ENCODE assay signal across 8 cellular contexts in the genomic region with DNA sequence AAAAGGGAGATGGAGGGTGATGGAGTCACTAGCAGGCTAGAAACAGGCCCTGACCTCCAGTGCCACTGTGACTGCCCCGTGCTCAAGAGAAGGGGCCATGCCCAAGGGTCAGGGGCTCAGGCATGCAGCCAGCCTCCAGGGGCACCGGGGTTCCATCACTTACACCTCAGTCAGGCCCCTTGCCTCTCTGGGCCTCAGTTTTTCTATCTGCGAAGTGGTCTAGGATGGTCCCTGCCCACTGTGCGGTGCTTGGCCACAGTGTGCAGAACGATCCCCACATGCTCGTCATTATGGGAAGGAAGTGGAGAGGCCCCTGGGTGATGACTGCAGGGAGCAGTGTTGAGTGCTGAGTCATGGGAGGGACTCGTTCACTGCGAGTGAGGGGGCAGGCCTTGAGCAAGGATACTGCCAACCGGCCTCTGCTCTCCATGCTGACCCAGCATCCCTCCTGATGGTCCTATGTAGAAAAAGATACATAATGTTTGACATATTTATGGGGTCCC. TPM values are rescaled to one million over a fixed set of nuclear protein-coding genes. Genes with fewer than 3 reads are reported as not detected.
A peak's percentile ranks its signal among the peaks of the same experiment; 100 is the strongest.
DNase-seq lines count a peak whose midpoint lies in the region; ATAC-seq lines count a peak whose summit lies in the region.

No MANE protein-coding gene starts in this region.

- H3K27ac ChIP-seq in ACC112 (ENCODE audit: low read depth, low read length): peak overlapping the region; percentile 98

- H3K27ac Mint-ChIP-seq in activated T-helper 2 cell treated with anti-CD3 and anti-CD28 coated beads, Interferon-gamma antibody, Interleukin-2, Interleukin-4, amounts not matched to agents 10 μg/mL and 5 μg/mL and 100 μg/mL, durations not matched to agents 14 hours and 24 hours and 36 hours: peak overlapping the region; percentile 91

- peaks cover 30% of the 10 kb centered on the region for H3K79me2 ChIP-seq in ACC112 (ENCODE audit: control insufficient read depth, insufficient read depth, low read length, unreplicated experiment)

- DNase-seq in HT1080 (ENCODE audit: low read depth) (peak; percentile 89), left cardiac atrium (peak; percentile 69), NCI-H1930 (lab: John Stamatoyannopoulos, UW) (no peak)
- no peak for DNase-seq in activated T-helper 2 cell treated with anti-CD3 and anti-CD28 coated beads, Interferon-gamma antibody, Interleukin-2, Interleukin-4, amounts not matched to agents 10 μg/mL and 5 μg/mL and 100 μg/mL, durations not matched to agents 14 hours and 24 hours and 36 hours (ENCODE audit: low spot score)
- peak; percentile 12 for DNase-seq in stimulated activated CD8-positive, alpha-beta memory T cell treated with anti-CD3 and anti-CD28 coated beads, Interleukin-12 subunit alpha, Interleukin-12 subunit beta, amount 100 ng/mL, for 4 hours (ENCODE audit: low read depth)

- H3K4me3 ChIP-seq in ACC112 (ENCODE audit: low read depth, low read length): peak overlapping the region; percentile 18; the same call in 1 of the 2 replicates

- H3K9me3 Mint-ChIP-seq in activated T-helper 2 cell treated with anti-CD3 and anti-CD28 coated beads, Interferon-gamma antibody, Interleukin-2, Interleukin-4, amounts not matched to agents 10 μg/mL and 5 μg/mL and 100 μg/mL, durations not matched to agents 14 hours and 24 hours and 36 hours: no peaks in the 10 kb centered on the region

- no peak overlapping the region for H3K4me3 Mint-ChIP-seq in activated T-helper 2 cell treated with anti-CD3 and anti-CD28 coated beads, Interferon-gamma antibody, Interleukin-2, Interleukin-4, amounts not matched to agents 10 μg/mL and 5 μg/mL and 100 μg/mL, durations not matched to agents 14 hours and 24 hours and 36 hours (ENCODE audit: low read depth)

- peaks cover 37% of the 10 kb centered on the region for H3K4me1 ChIP-seq in ACC112 (ENCODE audit: control insufficient read depth, insufficient read depth, low read length, unreplicated experiment)

- intact Hi-C loops in activated T-helper 2 cell treated with anti-CD3 and anti-CD28 coated beads, Interferon-gamma antibody, Interleukin-2, Interleukin-4, amounts not matched to agents 10 μg/mL and 5 μg/mL and 100 μg/mL, durations not matched to agents 14 hours and 24 hours and 36 hours (cut with micrococcal nuclease): loop anchor here (5.0 kb wide), 1 partner anchor 96 kb away; the partner anchor contains the start of gene DNM2
- intact Hi-C loops in left cardiac atrium (cut with DNase I): no loop called here

- peaks cover 20% of the 10 kb centered on the region; the same call in 1 of the 2 replicates for H3K36me3 ChIP-seq in ACC112 (ENCODE audit: insufficient read depth, low read length)

- H3K36me3 Mint-ChIP-seq in activated T-helper 2 cell treated with anti-CD3 and anti-CD28 coated beads, Interferon-gamma antibody, Interleukin-2, Interleukin-4, amounts not matched to agents 10 μg/mL and 5 μg/mL and 100 μg/mL, durations not matched to agents 14 hours and 24 hours and 36 hours (ENCODE audit: low read depth): peaks cover 53% of the 10 kb centered on the region

- no peaks in the 10 kb centered on the region for H3K27me3 Mint-ChIP-seq in activated T-helper 2 cell treated with anti-CD3 and anti-CD28 coated beads, Interferon-gamma antibody, Interleukin-2, Interleukin-4, amounts not matched to agents 10 μg/mL and 5 μg/mL and 100 μg/mL, durations not matched to agents 14 hours and 24 hours and 36 hours (ENCODE audit: low read depth)

- peaks cover 22% of the 10 kb centered on the region for H3K4me1 Mint-ChIP-seq in activated T-helper 2 cell treated with anti-CD3 and anti-CD28 coated beads, Interferon-gamma antibody, Interleukin-2, Interleukin-4, amounts not matched to agents 10 μg/mL and 5 μg/mL and 100 μg/mL, durations not matched to agents 14 hours and 24 hours and 36 hours (ENCODE audit: low read depth)

- no peak overlapping the region for H2AFZ ChIP-seq in ACC112 (ENCODE audit: low read length, unreplicated experiment)

- ATAC-seq in left cardiac atrium (peak; percentile 42 to 70), GM19452 (IDR thresholded peaks at IDR 0.05; ENCODE audit: unreplicated experiment) (no peak), HG03469 (IDR thresholded peaks at IDR 0.05; ENCODE audit: unreplicated experiment) (no peak)

- no peaks in the 10 kb centered on the region for H3K27me3 ChIP-seq in ACC112 (ENCODE audit: insufficient read depth, low read length)

RNA-seq across cellular contexts. Expression of gene TMED1, which starts 23.1 kb away (rescaled TPM):
- 49.2 and 55.8 TPM in 2 replicates for total RNA-seq in HT1080 (2014; rRNA removed; shearing (Covaris generic))
- polyA plus RNA-seq in HT1080 (2015; cell fraction: cytosol; rRNA removed): 56.1 and 67.8 TPM in 2 replicates
- polyA plus RNA-seq in HT1080 (2015; cell fraction: nucleus; rRNA removed): 23.5 and 27.6 TPM in 2 replicates
- 16.7 and 17.9 TPM in 2 replicates for total RNA-seq in activated T-helper 2 cell treated with anti-CD3 and anti-CD28 coated beads, Interferon-gamma antibody, Interleukin-2, Interleukin-4, amounts not matched to agents 10 μg/mL and 5 μg/mL and 100 μg/mL, durations not matched to agents 14 hours and 24 hours and 36 hours
- 10 to 100 TPM; 27.2 to 28.5 TPM for total RNA-seq in left cardiac atrium

RNA-seq across cellular contexts. Expression of gene C19orf38, which starts 35.3 kb away (rescaled TPM):
- not detected in 2 replicates for total RNA-seq in HT1080 (2014; rRNA removed; shearing (Covaris generic))
- polyA plus RNA-seq in HT1080 (2015; cell fraction: cytosol; rRNA removed): not detected in 2 replicates
- polyA plus RNA-seq in HT1080 (2015; cell fraction: nucleus; rRNA removed): not detected in 2 replicates
- 3.9 and 4.3 TPM in 2 replicates for total RNA-seq in activated T-helper 2 cell treated with anti-CD3 and anti-CD28 coated beads, Interferon-gamma antibody, Interleukin-2, Interleukin-4, amounts not matched to agents 10 μg/mL and 5 μg/mL and 100 μg/mL, durations not matched to agents 14 hours and 24 hours and 36 hours
- total RNA-seq in left cardiac atrium: 1 to 10 TPM; 1.1 to 1.2 TPM

RNA-seq across cellular contexts. Expression of gene CARM1, which starts 58.4 kb away (rescaled TPM):
- total RNA-seq in HT1080 (2014; rRNA removed; shearing (Covaris generic)): 33.8 and 47.1 TPM in 2 replicates
- 76.8 and 93.2 TPM in 2 replicates for polyA plus RNA-seq in HT1080 (2015; cell fraction: cytosol; rRNA removed)
- polyA plus RNA-seq in HT1080 (2015; cell fraction: nucleus; rRNA removed): 53.8 and 64.1 TPM in 2 replicates
- 87.5 and 89.3 TPM in 2 replicates for total RNA-seq in activated T-helper 2 cell treated with anti-CD3 and anti-CD28 coated beads, Interferon-gamma antibody, Interleukin-2, Interleukin-4, amounts not matched to agents 10 μg/mL and 5 μg/mL and 100 μg/mL, durations not matched to agents 14 hours and 24 hours and 36 hours
- 10 to 100 TPM; 31.9 to 32.4 TPM for total RNA-seq in left cardiac atrium

Comparison
In these comparisons a context has a peak if more than half of its experiments do, and no peak if none do; other contexts are left out.
1. DNase-seq: peak in HT1080 (single experiment), left cardiac atrium (single experiment) and stimulated activated CD8-positive, alpha-beta memory T cell treated with anti-CD3 and anti-CD28 coated beads, Interleukin-12 subunit alpha, Interleukin-12 subunit beta, amount 100 ng/mL, for 4 hours (single experiment); none in activated T-helper 2 cell treated with anti-CD3 and anti-CD28 coated beads, Interferon-gamma antibody, Interleukin-2, Interleukin-4, amounts not matched to agents 10 μg/mL and 5 μg/mL and 100 μg/mL, durations not matched to agents 14 hours and 24 hours and 36 hours (single experiment) and NCI-H1930 (0 of 2).
2. ATAC-seq: peak in left cardiac atrium (2 of 2); none in GM19452 (single experiment) and HG03469 (single experiment).